Comparison of ENCODE assay signal across 15 cellular contexts in genomic region chr4:170729897-170730296, GRCh38.
A peak's percentile ranks its signal among the peaks of the same experiment; 100 is the strongest.
DNase-seq lines count a peak whose midpoint lies in the region; ATAC-seq and TF ChIP-seq lines count a peak whose summit lies in the region.
"Had no signal": no experiment of that assay in that cellular context is flagged by ENCODE, and none has a peak within 500 bp of the region (broad histone marks: within the 10 kb centered on the region; RNA-seq: fewer than 3 reads in every experiment).

No MANE protein-coding gene starts in this region.

- H3K4me1 Mint-ChIP-seq in glutamatergic neuron (ENCODE audit: low read depth, unreplicated experiment): no peaks in the 10 kb centered on the region
- no peaks in the 10 kb centered on the region for H3K4me1 Mint-ChIP-seq in naive thymus-derived CD4-positive, alpha-beta T cell
- H3K4me1 Mint-ChIP-seq: B cell, H9 had no signal

- H3K4me3 Mint-ChIP-seq in glutamatergic neuron (ENCODE audit: unreplicated experiment): no peak overlapping the region
- no peak overlapping the region for H3K4me3 Mint-ChIP-seq in naive thymus-derived CD4-positive, alpha-beta T cell
- H3K4me3 Mint-ChIP-seq: B cell; CD8-positive, alpha-beta T cell; H9 had no signal

- H3K36me3 ChIP-seq in naive thymus-derived CD4-positive, alpha-beta T cell (ENCODE audit: control insufficient read depth in 2 of 3, insufficient read depth in 3 of 3, low read length in 3 of 3): no peaks in the 10 kb centered on the region
- H3K36me3 ChIP-seq: BLaER1 treated with 17β-estradiol and CSF1 and Interleukin-3, amounts not matched to agents 10 nM and 100 nM had no signal

- TF ChIP-seq CTCF in GM12865 (IDR thresholded peaks at IDR 0.05; ENCODE audit: insufficient read depth, low read depth, low read length, missing control alignments) (no peak), glutamatergic neuron (IDR thresholded peaks at IDR 0.05; ENCODE audit: partially characterized antibody, unreplicated experiment) (no peak)

- H3K27me3 ChIP-seq in naive thymus-derived CD4-positive, alpha-beta T cell (ENCODE audit: control insufficient read depth in 2 of 2, insufficient read depth in 2 of 2, low read length in 2 of 2): no peaks in the 10 kb centered on the region
- H3K27me3 ChIP-seq: BLaER1 treated with 17β-estradiol and CSF1 and Interleukin-3, amounts not matched to agents 10 nM and 100 nM had no signal

- ATAC-seq in GM18511 (IDR thresholded peaks at IDR 0.05; ENCODE audit: unreplicated experiment) (peak; percentile 44), GM21717 (IDR thresholded peaks at IDR 0.05; ENCODE audit: unreplicated experiment) (peak; percentile 54), HG03097 (IDR thresholded peaks at IDR 0.05; ENCODE audit: low FRiP score, unreplicated experiment) (no peak)
- ATAC-seq in naive thymus-derived CD4-positive, alpha-beta T cell: no peak
- ATAC-seq: CD8-positive, alpha-beta T cell had no signal

- H3K27ac Mint-ChIP-seq in glutamatergic neuron (ENCODE audit: unreplicated experiment): no peak overlapping the region
- H3K27ac Mint-ChIP-seq in naive thymus-derived CD4-positive, alpha-beta T cell: no peak overlapping the region
- H3K27ac Mint-ChIP-seq: B cell; CD8-positive, alpha-beta T cell had no signal

- intact Hi-C loops in naive thymus-derived CD4-positive, alpha-beta T cell (cut with micrococcal nuclease): no loop called here

- no peak overlapping the region for H3K4me3 ChIP-seq in GM12865 (ENCODE audit: low read depth, low read length)
- H3K4me3 ChIP-seq in naive thymus-derived CD4-positive, alpha-beta T cell (ENCODE audit: low read length): no peak overlapping the region
- H3K4me3 ChIP-seq: BLaER1 treated with 17β-estradiol and CSF1 and Interleukin-3, amounts not matched to agents 10 nM and 100 nM had no signal

- no peaks in the 10 kb centered on the region for H3K36me3 Mint-ChIP-seq in glutamatergic neuron (ENCODE audit: unreplicated experiment)
- H3K36me3 Mint-ChIP-seq in naive thymus-derived CD4-positive, alpha-beta T cell: no peaks in the 10 kb centered on the region
- H3K36me3 Mint-ChIP-seq: CD8-positive, alpha-beta T cell had no signal

- peak; percentile 36 for DNase-seq in GM12865 (ENCODE audit: low read depth)
- DNase-seq in left kidney (ENCODE audit: low read depth, low spot score): peak; percentile 39
- DNase-seq in glutamatergic neuron: no peak
- DNase-seq in naive thymus-derived CD4-positive, alpha-beta T cell: no peak
- DNase-seq: Calu3; CD8-positive, alpha-beta T cell; DMS79 treated with DMSO at 0.1 percent for 48 hours; GF-D8; H9; KG1 had no signal

- H3K27me3 Mint-ChIP-seq in glutamatergic neuron (ENCODE audit: unreplicated experiment): peaks cover 2% of the 10 kb centered on the region
- no peaks in the 10 kb centered on the region for H3K27me3 Mint-ChIP-seq in naive thymus-derived CD4-positive, alpha-beta T cell
- H3K27me3 Mint-ChIP-seq: B cell had no signal

- H3K9me3 ChIP-seq in naive thymus-derived CD4-positive, alpha-beta T cell (ENCODE audit: control insufficient read depth in 2 of 3, low read length in 3 of 3): no peaks in the 10 kb centered on the region
- H3K9me3 ChIP-seq: BLaER1 treated with 17β-estradiol and CSF1 and Interleukin-3, amounts not matched to agents 10 nM and 100 nM had no signal

- CTCF ChIA-PET in naive thymus-derived CD4-positive, alpha-beta T cell (lab: Charles Lee): no interaction called here

- POLR2A ChIA-PET in naive thymus-derived CD4-positive, alpha-beta T cell (lab: Charles Lee): no interaction called here

- no peak overlapping the region for H3K27ac ChIP-seq in naive thymus-derived CD4-positive, alpha-beta T cell (ENCODE audit: low read depth, low read length)
- H3K27ac ChIP-seq: BLaER1 treated with 17β-estradiol and CSF1 and Interleukin-3, amounts not matched to agents 10 nM and 100 nM had no signal

- H3K4me1 ChIP-seq in naive thymus-derived CD4-positive, alpha-beta T cell (ENCODE audit: control insufficient read depth in 2 of 2, insufficient read depth in 2 of 2, low read length in 2 of 2): no peaks in the 10 kb centered on the region

- no peaks in the 10 kb centered on the region for H3K9me3 Mint-ChIP-seq in glutamatergic neuron (ENCODE audit: unreplicated experiment)
- peaks cover 0 to 13% (median 1%) of the 10 kb centered on the region in 11 donors for H3K9me3 Mint-ChIP-seq in naive thymus-derived CD4-positive, alpha-beta T cell
- H3K9me3 Mint-ChIP-seq: H9 had no signal

Comparison
In these comparisons a context has a peak if more than half of its experiments do, and no peak if none do; other contexts are left out.
1. DNase-seq: peak in GM12865 (single experiment) and left kidney (single experiment); none in glutamatergic neuron (single experiment) and naive thymus-derived CD4-positive, alpha-beta T cell (0 of 9).
2. ATAC-seq: peak in GM18511 (single experiment) and GM21717 (single experiment); none in HG03097 (single experiment) and naive thymus-derived CD4-positive, alpha-beta T cell (single experiment).